ENCODE assay signal across 1 cellular context in genomic region chr10:62638062-62638477, GRCh38.
TF ChIP-seq lines count a peak whose summit lies in the region.

No MANE protein-coding gene starts in this region.

TF ChIP-seq in GM12878, 131 proteins besides CTCF, POLR2A, EP300 and RAD21 (continued from another document and continues in another):
- TF ChIP-seq ZBTB40 (IDR thresholded peaks at IDR 0.05; ENCODE audit: borderline replicate concordance) (peak; percentile 20; the same call in 1 of the 2 replicates), SIN3A (IDR thresholded peaks at IDR 0.05; ENCODE audit: low read depth, low read length) (no peak), MYC (IDR thresholded peaks at IDR 0.05; ENCODE audit: insufficient read depth, insufficient read length, insufficient replicate concordance, low read length, severe bottlenecking) (no peak), ZBED1 (IDR thresholded peaks at IDR 0.05; ENCODE audit: borderline replicate concordance) (no peak), CREM (IDR thresholded peaks at IDR 0.05; ENCODE audit: low read depth) (peak; percentile 33; the same call in 1 of the 2 replicates), ESRRA (IDR thresholded peaks at IDR 0.05; ENCODE audit: low read length) (no peak), ZNF687 (IDR thresholded peaks at IDR 0.05) (peak; percentile 98), CEBPB (IDR thresholded peaks at IDR 0.05; ENCODE audit: borderline replicate concordance in 1 of 2, low read depth in 2 of 2, low read length in 2 of 2) (no peak; a peak in 1 of 4 replicates), RELA (IDR thresholded peaks at IDR 0.05; ENCODE audit: borderline replicate concordance, partially characterized antibody) (no peak), BCL3 (IDR thresholded peaks at IDR 0.05; ENCODE audit: borderline replicate concordance, insufficient read depth, low read depth, low read length, poor library complexity, severe bottlenecking) (peak; percentile 49), HDAC6 (IDR thresholded peaks at IDR 0.05; ENCODE audit: unreplicated experiment) (no peak), TCF7 (IDR thresholded peaks at IDR 0.05; ENCODE audit: borderline replicate concordance) (no peak; the same call in 1 of the 2 replicates), TCF3 (IDR thresholded peaks at IDR 0.05; ENCODE audit: borderline replicate concordance, insufficient read depth, low read depth, low read length) (peak; percentile 47; the same call in 1 of the 2 replicates), USF1 (IDR thresholded peaks at IDR 0.05; ENCODE audit: borderline replicate concordance, extremely low read length, insufficient read depth, low read depth, low read length) (no peak), EED (IDR thresholded peaks at IDR 0.05; ENCODE audit: low read depth) (peak; percentile 30; the same call in 1 of the 2 replicates), TBL1XR1 (IDR thresholded peaks at IDR 0.05; ENCODE audit: low read depth, low read length) (peak; percentile 81), RBBP5 (conservative IDR thresholded peaks at IDR 0.05) (no peak), SMC3 (IDR thresholded peaks at IDR 0.05; ENCODE audit: borderline replicate concordance, low read length) (peak; percentile 16; the same call in 1 of the 2 replicates), PRDM15 (CRISPR knock-in tag; IDR thresholded peaks at IDR 0.05) (no peak), SMAD1 (IDR thresholded peaks at IDR 0.05; ENCODE audit: low read depth, partially characterized antibody) (peak; percentile 34), SREBF1 (IDR thresholded peaks at IDR 0.05; ENCODE audit: low read length) (no peak), E2F8 (IDR thresholded peaks at IDR 0.05; ENCODE audit: low read depth, partially characterized antibody) (peak; percentile 80), YY1 (IDR thresholded peaks at IDR 0.05; ENCODE audit: low read depth, low read length) (0 out of 2 replicates have a peak, but pooled peaks have one; percentile 18), WRNIP1 (IDR thresholded peaks at IDR 0.05; ENCODE audit: borderline replicate concordance, low read depth, low read length) (no peak), LARP7 (IDR thresholded peaks at IDR 0.05) (no peak), MYB (IDR thresholded peaks at IDR 0.05; ENCODE audit: borderline replicate concordance, low read depth, low read length) (no peak)
- TF ChIP-seq, protein P1, sequence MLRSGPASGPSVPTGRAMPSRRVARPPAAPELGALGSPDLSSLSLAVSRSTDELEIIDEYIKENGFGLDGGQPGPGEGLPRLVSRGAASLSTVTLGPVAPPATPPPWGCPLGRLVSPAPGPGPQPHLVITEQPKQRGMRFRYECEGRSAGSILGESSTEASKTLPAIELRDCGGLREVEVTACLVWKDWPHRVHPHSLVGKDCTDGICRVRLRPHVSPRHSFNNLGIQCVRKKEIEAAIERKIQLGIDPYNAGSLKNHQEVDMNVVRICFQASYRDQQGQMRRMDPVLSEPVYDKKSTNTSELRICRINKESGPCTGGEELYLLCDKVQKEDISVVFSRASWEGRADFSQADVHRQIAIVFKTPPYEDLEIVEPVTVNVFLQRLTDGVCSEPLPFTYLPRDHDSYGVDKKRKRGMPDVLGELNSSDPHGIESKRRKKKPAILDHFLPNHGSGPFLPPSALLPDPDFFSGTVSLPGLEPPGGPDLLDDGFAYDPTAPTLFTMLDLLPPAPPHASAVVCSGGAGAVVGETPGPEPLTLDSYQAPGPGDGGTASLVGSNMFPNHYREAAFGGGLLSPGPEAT (IDR thresholded peaks at IDR 0.05; ENCODE audit: low read depth), result peak; percentile 92
- TF ChIP-seq, protein P2, sequence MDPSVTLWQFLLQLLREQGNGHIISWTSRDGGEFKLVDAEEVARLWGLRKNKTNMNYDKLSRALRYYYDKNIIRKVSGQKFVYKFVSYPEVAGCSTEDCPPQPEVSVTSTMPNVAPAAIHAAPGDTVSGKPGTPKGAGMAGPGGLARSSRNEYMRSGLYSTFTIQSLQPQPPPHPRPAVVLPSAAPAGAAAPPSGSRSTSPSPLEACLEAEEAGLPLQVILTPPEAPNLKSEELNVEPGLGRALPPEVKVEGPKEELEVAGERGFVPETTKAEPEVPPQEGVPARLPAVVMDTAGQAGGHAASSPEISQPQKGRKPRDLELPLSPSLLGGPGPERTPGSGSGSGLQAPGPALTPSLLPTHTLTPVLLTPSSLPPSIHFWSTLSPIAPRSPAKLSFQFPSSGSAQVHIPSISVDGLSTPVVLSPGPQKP (IDR thresholded peaks at IDR 0.05; ENCODE audit: low read depth, low read length), result no peak
- TF ChIP-seq, protein P3, sequence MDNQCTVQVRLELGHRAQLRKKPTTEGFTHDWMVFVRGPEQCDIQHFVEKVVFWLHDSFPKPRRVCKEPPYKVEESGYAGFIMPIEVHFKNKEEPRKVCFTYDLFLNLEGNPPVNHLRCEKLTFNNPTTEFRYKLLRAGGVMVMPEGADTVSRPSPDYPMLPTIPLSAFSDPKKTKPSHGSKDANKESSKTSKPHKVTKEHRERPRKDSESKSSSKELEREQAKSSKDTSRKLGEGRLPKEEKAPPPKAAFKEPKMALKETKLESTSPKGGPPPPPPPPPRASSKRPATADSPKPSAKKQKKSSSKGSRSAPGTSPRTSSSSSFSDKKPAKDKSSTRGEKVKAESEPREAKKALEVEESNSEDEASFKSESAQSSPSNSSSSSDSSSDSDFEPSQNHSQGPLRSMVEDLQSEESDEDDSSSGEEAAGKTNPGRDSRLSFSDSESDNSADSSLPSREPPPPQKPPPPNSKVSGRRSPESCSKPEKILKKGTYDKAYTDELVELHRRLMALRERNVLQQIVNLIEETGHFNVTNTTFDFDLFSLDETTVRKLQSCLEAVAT (IDR thresholded peaks at IDR 0.05), result no peak
- TF ChIP-seq, protein P4, sequence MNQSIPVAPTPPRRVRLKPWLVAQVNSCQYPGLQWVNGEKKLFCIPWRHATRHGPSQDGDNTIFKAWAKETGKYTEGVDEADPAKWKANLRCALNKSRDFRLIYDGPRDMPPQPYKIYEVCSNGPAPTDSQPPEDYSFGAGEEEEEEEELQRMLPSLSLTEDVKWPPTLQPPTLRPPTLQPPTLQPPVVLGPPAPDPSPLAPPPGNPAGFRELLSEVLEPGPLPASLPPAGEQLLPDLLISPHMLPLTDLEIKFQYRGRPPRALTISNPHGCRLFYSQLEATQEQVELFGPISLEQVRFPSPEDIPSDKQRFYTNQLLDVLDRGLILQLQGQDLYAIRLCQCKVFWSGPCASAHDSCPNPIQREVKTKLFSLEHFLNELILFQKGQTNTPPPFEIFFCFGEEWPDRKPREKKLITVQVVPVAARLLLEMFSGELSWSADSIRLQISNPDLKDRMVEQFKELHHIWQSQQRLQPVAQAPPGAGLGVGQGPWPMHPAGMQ (IDR thresholded peaks at IDR 0.05; ENCODE audit: borderline replicate concordance), result no peak
